9 cellular contexts compared by ENCODE assay signal in the genomic region with DNA sequence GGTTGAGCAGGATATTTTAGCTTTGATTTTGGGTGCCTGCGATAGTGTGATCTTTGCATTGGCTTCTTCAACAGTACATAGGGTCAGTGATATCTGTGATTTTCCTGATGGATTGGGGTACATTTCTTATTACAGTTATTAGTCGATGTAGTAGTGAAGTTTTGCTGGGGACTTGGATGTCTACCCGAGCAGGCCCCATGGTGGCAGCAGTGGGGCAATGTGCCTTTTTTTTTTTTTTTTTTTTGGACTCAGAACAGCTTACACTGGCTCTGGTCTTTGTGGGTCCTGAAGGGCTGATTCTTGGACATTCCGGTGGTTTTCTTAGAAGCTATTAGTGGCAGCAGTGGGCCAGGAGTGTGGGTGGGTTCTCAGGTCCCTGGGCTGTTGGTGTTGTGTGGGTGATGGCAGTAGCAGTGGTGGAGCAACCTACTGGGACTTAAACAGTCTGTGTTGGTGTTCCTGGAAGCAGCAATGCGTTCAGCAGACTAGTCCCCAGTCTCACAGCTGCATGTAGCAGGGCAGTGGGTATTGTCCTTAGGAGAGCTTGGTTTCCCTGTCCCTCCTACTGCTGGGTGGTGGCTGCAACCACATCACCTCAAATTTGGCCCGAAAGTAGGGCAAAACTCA. TPM values are rescaled to one million over a fixed set of nuclear protein-coding genes. Genes with fewer than 3 reads are reported as not detected.
DNase-seq lines count a peak whose midpoint lies in the region; ATAC-seq, FAIRE-seq and TF ChIP-seq lines count a peak whose summit lies in the region.
"Had no signal": no experiment of that assay in that cellular context is flagged by ENCODE, and none has a peak within 500 bp of the region (broad histone marks: within the 10 kb centered on the region; RNA-seq: fewer than 3 reads in every experiment).

No MANE protein-coding gene starts in this region.

- peak overlapping the region; percentile 34 for H3K23ac ChIP-seq in H1 (ENCODE audit: insufficient read length)

- no peak overlapping the region for H3K4me3 ChIP-seq in AG09309 (ENCODE audit: control insufficient read depth, low read depth, low read length)
- no peak overlapping the region for H3K4me3 ChIP-seq in H1 (ENCODE audit: extremely low read depth in 1 of 4, insufficient read depth in 2 of 4, low read depth in 3 of 4, low read length in 4 of 4)
- no peak overlapping the region for H3K4me3 ChIP-seq in effector memory CD4-positive, alpha-beta T cell (ENCODE audit: insufficient read depth, low read depth, low read length, poor library complexity, severe bottlenecking)
- H3K4me3 ChIP-seq: cardiac muscle cell had no signal

- H4K91ac ChIP-seq in H1 (replicated peaks; ENCODE audit: insufficient read length, low read length) = no peak overlapping the region

- H3K14ac ChIP-seq in H1 (ENCODE audit: insufficient read length) = peak overlapping the region; percentile 26

- TF ChIP-seq CTCF in AG09309 (IDR thresholded peaks at IDR 0.05; ENCODE audit: control insufficient read depth, insufficient read depth, low read depth, low read length, missing control alignments) (peak; percentile 32), GM13977 (IDR thresholded peaks at IDR 0.05; ENCODE audit: extremely low read depth, insufficient read depth, missing control alignments) (peak; percentile 33), H1 (IDR thresholded peaks at IDR 0.05; ENCODE audit: control extremely low read depth in 1 of 3, insufficient read depth in 1 of 3, low read depth in 1 of 3, low read length in 3 of 3) (peak; percentile 30 to 52 (median 47); a peak in 3 of 4 replicates)

- no peaks in the 10 kb centered on the region for H3K79me2 ChIP-seq in H1 (ENCODE audit: control insufficient read depth in 1 of 2, insufficient read depth in 2 of 2, low read length in 2 of 2)

- peak overlapping the region; percentile 7; the same call in 1 of the 2 replicates for H3K18ac ChIP-seq in H1 (ENCODE audit: extremely low read depth, low read length)

- no peaks in the 10 kb centered on the region for H3K23me2 ChIP-seq in H1 (ENCODE audit: low read depth, low read length)

- H2AK5ac ChIP-seq in H1 (ENCODE audit: low read depth, low read length) = no peak overlapping the region

- no peak overlapping the region for H2BK15ac ChIP-seq in H1 (ENCODE audit: low read length)

- H3K79me1 ChIP-seq in H1 (ENCODE audit: low read depth, low read length) = no peaks in the 10 kb centered on the region; the same call in 1 of the 2 replicates

- no peak for DNase-seq in AG09309 (ENCODE audit: low read depth)
- no peak for DNase-seq in GM13977 (ENCODE audit: low spot score)
- DNase-seq in NAMALWA (ENCODE audit: low spot score) = peak; percentile 42
- DNase-seq in H1 (ENCODE audit: low read depth in 1 of 2, low spot score in 2 of 2) = no peak
- DNase-seq in central memory CD4-positive, alpha-beta T cell = no peak
- DNase-seq in H54 (ENCODE audit: insufficient read length, low spot score) = no peak
- DNase-seq in effector memory CD4-positive, alpha-beta T cell = no peak

- H3K4me2 ChIP-seq in H1 (ENCODE audit: insufficient read depth in 1 of 2, low read depth in 2 of 2, low read length in 2 of 2) = no peak overlapping the region

- POLR2A ChIA-PET in H1 (lab: Charles Lee; ENCODE audit: partially characterized antibody) = interaction anchor here (1.4 kb wide), 1 partner anchor 21 kb away, joined by 3 read pairs; no protein-coding TSS in a partner anchor

- H2BK12ac ChIP-seq in H1 (ENCODE audit: low read depth, low read length) = 0 out of 2 replicates have a peak overlapping the region, but pooled peaks have one; percentile 60

- H3K4ac ChIP-seq in H1 (replicated peaks; ENCODE audit: insufficient read length, low read depth, low read length) = no peak overlapping the region

- H3K27ac ChIP-seq in H1 (ENCODE audit: low read depth, low read length) = no peak overlapping the region
- H3K27ac ChIP-seq in effector memory CD4-positive, alpha-beta T cell (ENCODE audit: insufficient read depth, low read length, poor library complexity, severe bottlenecking) = no peak overlapping the region
- H3K27ac ChIP-seq: cardiac muscle cell had no signal

- no peak overlapping the region for H2BK5ac ChIP-seq in H1 (ENCODE audit: low read depth, low read length)

- H3K4me1 ChIP-seq in H1 (replicated peaks in 1 of 4; ENCODE audit: control insufficient read depth in 3 of 4, insufficient read depth in 4 of 4, low read length in 3 of 4) = no peaks in the 10 kb centered on the region
- H3K4me1 ChIP-seq in effector memory CD4-positive, alpha-beta T cell (ENCODE audit: control insufficient read depth, insufficient read depth, low read length, poor library complexity, severe bottlenecking) = no peaks in the 10 kb centered on the region

- no peaks in the 10 kb centered on the region for H4K20me1 ChIP-seq in H1 (replicated peaks in 1 of 2; ENCODE audit: control insufficient read depth in 1 of 2, insufficient read depth in 2 of 2, low read length in 2 of 2)

- no peaks in the 10 kb centered on the region for H3K27me3 ChIP-seq in H1 (replicated peaks in 1 of 4; ENCODE audit: control insufficient read depth in 3 of 4, extremely low read depth in 1 of 4, insufficient read depth in 3 of 4, low read length in 3 of 4)
- no peaks in the 10 kb centered on the region for H3K27me3 ChIP-seq in effector memory CD4-positive, alpha-beta T cell (replicated peaks; ENCODE audit: control insufficient read depth, insufficient read depth, low read length, poor library complexity, severe bottlenecking)
- H3K27me3 ChIP-seq: cardiac muscle cell had no signal

- no peaks in the 10 kb centered on the region for H3K36me3 ChIP-seq in H1 (ENCODE audit: control insufficient read depth in 2 of 4, insufficient read depth in 4 of 4, low read length in 3 of 4)
- H3K36me3 ChIP-seq in effector memory CD4-positive, alpha-beta T cell (ENCODE audit: control insufficient read depth, insufficient read depth, low read length) = no peaks in the 10 kb centered on the region
- H3K36me3 ChIP-seq: cardiac muscle cell had no signal

- FAIRE-seq in H1 (lab: Jason Lieb, UNC) (no peak), H54 (lab: Jason Lieb, UNC) (no peak)

- H2BK20ac ChIP-seq in H1 (ENCODE audit: low read length) = no peak overlapping the region

- CTCF ChIA-PET in H1 (lab: Charles Lee; ENCODE audit: partially characterized antibody) = interaction anchor here (0.5 to 4.5 kb wide), 35 partner anchors 9 to 584 kb away, joined by 3 to 31 read pairs (median 3); no protein-coding TSS in a partner anchor

- no peak overlapping the region for H3K56ac ChIP-seq in H1 (replicated peaks; ENCODE audit: insufficient read length, low read depth, low read length)

- peak; percentile 31 to 44; a peak in 3 of 4 replicates for TF ChIP-seq RAD21 in H1 (IDR thresholded peaks at IDR 0.05 in 1 of 2, conservative IDR thresholded peaks at IDR 0.05 in 1 of 2; ENCODE audit: low read depth in 2 of 2, low read length in 2 of 2)

- H2AFZ ChIP-seq in H1 (ENCODE audit: low read length) = peak overlapping the region; percentile 95

- no peak for TF ChIP-seq POLR2A in H1 (IDR thresholded peaks at IDR 0.05; ENCODE audit: control extremely low read depth in 1 of 2, low read depth in 2 of 2, low read length in 2 of 2)
- TF ChIP-seq POLR2A in H54 (IDR thresholded peaks at IDR 0.05; ENCODE audit: low read depth, low read length) = no peak

- no peak for ATAC-seq in GM18861 (IDR thresholded peaks at IDR 0.05; ENCODE audit: unreplicated experiment)

- no peak overlapping the region for H4K5ac ChIP-seq in H1 (ENCODE audit: insufficient read length, low read depth, low read length)

- no peak overlapping the region for H2BK120ac ChIP-seq in H1 (replicated peaks; ENCODE audit: low read depth, low read length)

- peak overlapping the region; percentile 82 for H4K8ac ChIP-seq in H1 (ENCODE audit: extremely low read depth, insufficient read depth, low read length)

- WGBS in H1 (ENCODE audit: extremely low coverage in 1 of 2, insufficient coverage in 1 of 2, insufficient read length in 1 of 2, insufficient replicate concordance in 2 of 2, low coverage in 1 of 2, low lambda C conversion rate in 2 of 2, missing lambda C conversion rate in 1 of 2), 2 experiments = 79% methylated on average over 6 of the region's 6 CpGs; no CpG with 5 or more reads in 1 of the 2 experiments

- no peak for TF ChIP-seq EP300 in H1 (IDR thresholded peaks at IDR 0.05; ENCODE audit: borderline replicate concordance in 1 of 2, low read depth in 2 of 2, low read length in 2 of 2)

- H3K9ac ChIP-seq in H1 (replicated peaks in 1 of 4; ENCODE audit: extremely low read depth in 1 of 4, low read depth in 3 of 4, low read length in 3 of 4) = no peak overlapping the region

- in situ Hi-C loops in GM13977 (cut with MboI; ENCODE audit: low pct_unique_long_range_greater_than_20kb, low sequenced_read_pairs, unreplicated experiment) = no loop called here

- H3K9me3 ChIP-seq in H1 (ENCODE audit: insufficient read depth in 2 of 2, low read depth in 1 of 2, low read length in 1 of 2) = no peaks in the 10 kb centered on the region
- no peaks in the 10 kb centered on the region for H3K9me3 ChIP-seq in effector memory CD4-positive, alpha-beta T cell (ENCODE audit: control insufficient read depth, low read length)

TF ChIP-seq in H1, 55 proteins besides CTCF, POLR2A, EP300 and RAD21 (continues in another document):
- TF ChIP-seq SRF (IDR thresholded peaks at IDR 0.05; ENCODE audit: low read depth, low read length) (no peak), TEAD4 (IDR thresholded peaks at IDR 0.05; ENCODE audit: low read depth, low read length) (no peak), CHD2 (IDR thresholded peaks at IDR 0.05; ENCODE audit: low read length) (no peak), ZNF274 (IDR thresholded peaks at IDR 0.05; ENCODE audit: borderline replicate concordance, extremely low read depth, low read length) (no peak)
- TF ChIP-seq, protein P1, sequence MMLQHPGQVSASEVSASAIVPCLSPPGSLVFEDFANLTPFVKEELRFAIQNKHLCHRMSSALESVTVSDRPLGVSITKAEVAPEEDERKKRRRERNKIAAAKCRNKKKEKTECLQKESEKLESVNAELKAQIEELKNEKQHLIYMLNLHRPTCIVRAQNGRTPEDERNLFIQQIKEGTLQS (IDR thresholded peaks at IDR 0.05; ENCODE audit: insufficient read depth, low read depth, low read length) = no peak

RNA-seq across cellular contexts. Expression of a gene that starts 53.7 kb away (rescaled TPM):
- total RNA-seq in H1 (2021; fragmentation: NEBNext Ultra II Directional; extraction: Animal tissue kit (Norgen Biotek cat#: 25700)) = 0.37 and 0.57 TPM in 2 replicates
- 0.08 and 0.17 TPM in 2 replicates for polyA plus RNA-seq in H1 (2011; rRNA removed)
- polyA plus RNA-seq in H1 (2011; cell fraction: cytosol; rRNA removed) = 0.16 TPM
- polyA plus RNA-seq in H1 (2011; cell fraction: nucleus; rRNA removed) = 0.23 TPM
- polyA plus RNA-seq in H1 (2012, experiment 1 of 2) = 0.23 to 0.32 TPM (median 0.30 TPM) in 4 replicates
- polyA plus RNA-seq in H1 (2012, experiment 2 of 2) = not detected
- 0.36 TPM for polyA plus RNA-seq in H1 (2013, experiment 1 of 2)
- polyA plus RNA-seq in H1 (2013, experiment 2 of 2) = 0.22 TPM
- polyA minus RNA-seq in H1 (2011; rRNA and poly(A)+ RNA removed) = 0.50 and 0.66 TPM in 2 replicates
- polyA minus RNA-seq in H1 (2011; cell fraction: cytosol; rRNA and poly(A)+ RNA removed) = not detected
- polyA minus RNA-seq in H1 (2011; cell fraction: nucleus; rRNA and poly(A)+ RNA removed) = 0.40 TPM
- total RNA-seq: cardiac muscle cell had no signal
- polyA plus RNA-seq: cardiac muscle cell had no signal
